In genomic region chr11:22471405-22471804, GRCh38 we compare ENCODE assay signal across 18 cellular contexts.
DNase-seq lines count a peak whose midpoint lies in the region; TF ChIP-seq lines count a peak whose summit lies in the region.
"Had no signal": no experiment of that assay in that cellular context is flagged by ENCODE, and none has a peak within 500 bp of the region (broad histone marks: within the 10 kb centered on the region; RNA-seq: fewer than 3 reads in every experiment).

No MANE protein-coding gene starts in this region.

- H3K36me3 ChIP-seq in endocrine pancreas (ENCODE audit: control insufficient read depth, insufficient read depth, low read length): no peaks in the 10 kb centered on the region
- no peaks in the 10 kb centered on the region for H3K36me3 ChIP-seq in parathyroid adenoma (ENCODE audit: control insufficient read depth, insufficient read depth, low read length)
- no peaks in the 10 kb centered on the region for H3K36me3 ChIP-seq in sigmoid colon
- H3K36me3 ChIP-seq: BLaER1 had no signal

- no peak overlapping the region for H3K27ac ChIP-seq in parathyroid adenoma
- no peak overlapping the region for H3K27ac ChIP-seq in sigmoid colon
- H3K27ac ChIP-seq: BLaER1 had no signal

- H3K4me1 ChIP-seq in endocrine pancreas (ENCODE audit: control insufficient read depth, insufficient read depth, low read length): peaks cover 15% of the 10 kb centered on the region
- H3K4me1 ChIP-seq in parathyroid adenoma: no peaks in the 10 kb centered on the region
- H3K4me1 ChIP-seq in sigmoid colon: no peaks in the 10 kb centered on the region
- H3K4me1 ChIP-seq: BLaER1 had no signal

- intact Hi-C loops in sigmoid colon (cut with DNase I): no loop called here

- no peak for TF ChIP-seq CTCF in parathyroid adenoma (IDR thresholded peaks at IDR 0.05)
- TF ChIP-seq CTCF in sigmoid colon (IDR thresholded peaks at IDR 0.05): no peak

- DNase-seq in NCI-H1092 treated with DMSO at 0.1 percent for 48 hours (lab: John Stamatoyannopoulos, UW): peak; percentile 34
- peak; percentile 26 for DNase-seq in NCI-H2171 (lab: John Stamatoyannopoulos, UW)
- DNase-seq in sigmoid colon: no peak
- no peak for DNase-seq in AG20443 (ENCODE audit: low spot score)
- DNase-seq in activated gamma-delta T cell (lab: John Stamatoyannopoulos, UW): no peak
- DNase-seq: CD4-positive, alpha-beta T cell; COR-L47; DMS79 treated with DMSO at 0.1 percent for 48 hours; H7; MM.1S; NCI-H1930; NCI-H510A; NCI-H748 treated with DMSO at 0.1 percent for 48 hours; SIG-M5 had no signal

- peak overlapping the region; percentile 33 for H2AFZ ChIP-seq in parathyroid adenoma

- H3K27me3 ChIP-seq in endocrine pancreas (ENCODE audit: control insufficient read depth, insufficient read depth, low read length) (peaks cover 3% of the 10 kb centered on the region), parathyroid adenoma (ENCODE audit: control insufficient read depth, insufficient read depth, low read length) (no peaks in the 10 kb centered on the region), sigmoid colon (no peaks in the 10 kb centered on the region)
- H3K27me3 ChIP-seq: BLaER1 had no signal

- WGBS in sigmoid colon, 2 donors: 22 to 39% methylated on average over 3 of the region's 3 CpGs

- no peak for TF ChIP-seq EP300 in sigmoid colon (IDR thresholded peaks at IDR 0.05)

- no peaks in the 10 kb centered on the region for H3K79me2 ChIP-seq in parathyroid adenoma

- H3K4me2 ChIP-seq in parathyroid adenoma (ENCODE audit: low read length): no peak overlapping the region
- H3K4me2 ChIP-seq: BLaER1 had no signal

- H3K9ac ChIP-seq in endocrine pancreas (ENCODE audit: control insufficient read depth, insufficient read depth, low read length) (no peak overlapping the region), parathyroid adenoma (no peak overlapping the region)
- H3K9ac ChIP-seq: BLaER1 had no signal

- H3K4me3 ChIP-seq in endocrine pancreas (ENCODE audit: control insufficient read depth, insufficient read depth, low read length) (peak overlapping the region; percentile 14), parathyroid adenoma (ENCODE audit: low read depth, low read length) (no peak overlapping the region), sigmoid colon (no peak overlapping the region)
- H3K4me3 ChIP-seq: BLaER1, K562 had no signal

- no peak for TF ChIP-seq POLR2A in sigmoid colon (IDR thresholded peaks at IDR 0.05)

- H3K9me3 ChIP-seq in endocrine pancreas (ENCODE audit: control insufficient read depth, low read length): no peaks in the 10 kb centered on the region
- H3K9me3 ChIP-seq in parathyroid adenoma (ENCODE audit: control insufficient read depth, low read length): no peaks in the 10 kb centered on the region
- H3K9me3 ChIP-seq in sigmoid colon: no peaks in the 10 kb centered on the region
- H3K9me3 ChIP-seq: BLaER1 had no signal

Comparison
In these comparisons a context has a peak if more than half of its experiments do, and no peak if none do; other contexts are left out.
1. DNase-seq: peak in NCI-H1092 treated with DMSO at 0.1 percent for 48 hours (single experiment) and NCI-H2171 (single experiment); none in sigmoid colon (single experiment), AG20443 (single experiment) and activated gamma-delta T cell (single experiment).